ENCODE assay signal across 1 cellular context in the genomic region with DNA sequence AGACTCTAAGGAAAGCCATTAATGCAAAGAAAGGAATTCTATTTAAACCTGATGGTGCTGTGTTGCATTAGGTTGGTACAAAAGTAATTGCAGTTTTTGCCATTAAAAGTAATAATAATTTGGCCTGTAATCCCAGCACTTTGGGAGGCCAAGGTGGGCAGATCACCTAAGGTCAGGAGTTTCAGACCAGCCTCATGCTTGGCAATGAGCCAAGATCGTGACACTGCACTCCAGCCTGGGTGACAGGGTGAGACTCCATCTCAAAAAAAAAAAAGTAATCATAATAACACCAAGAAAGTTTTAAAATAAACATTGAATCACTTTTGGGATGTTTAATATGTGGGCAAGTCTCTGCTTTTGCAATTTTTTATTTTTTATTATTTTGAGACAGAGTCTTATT.
TF ChIP-seq lines count a peak whose summit lies in the region.

No MANE protein-coding gene starts in this region.

TF ChIP-seq in K562, 482 proteins besides CTCF, POLR2A, EP300 and RAD21 (continued from another document):
- TF ChIP-seq CHD1 (IDR thresholded peaks at IDR 0.05; ENCODE audit: low read length): no peak
- TF ChIP-seq, protein P1, sequence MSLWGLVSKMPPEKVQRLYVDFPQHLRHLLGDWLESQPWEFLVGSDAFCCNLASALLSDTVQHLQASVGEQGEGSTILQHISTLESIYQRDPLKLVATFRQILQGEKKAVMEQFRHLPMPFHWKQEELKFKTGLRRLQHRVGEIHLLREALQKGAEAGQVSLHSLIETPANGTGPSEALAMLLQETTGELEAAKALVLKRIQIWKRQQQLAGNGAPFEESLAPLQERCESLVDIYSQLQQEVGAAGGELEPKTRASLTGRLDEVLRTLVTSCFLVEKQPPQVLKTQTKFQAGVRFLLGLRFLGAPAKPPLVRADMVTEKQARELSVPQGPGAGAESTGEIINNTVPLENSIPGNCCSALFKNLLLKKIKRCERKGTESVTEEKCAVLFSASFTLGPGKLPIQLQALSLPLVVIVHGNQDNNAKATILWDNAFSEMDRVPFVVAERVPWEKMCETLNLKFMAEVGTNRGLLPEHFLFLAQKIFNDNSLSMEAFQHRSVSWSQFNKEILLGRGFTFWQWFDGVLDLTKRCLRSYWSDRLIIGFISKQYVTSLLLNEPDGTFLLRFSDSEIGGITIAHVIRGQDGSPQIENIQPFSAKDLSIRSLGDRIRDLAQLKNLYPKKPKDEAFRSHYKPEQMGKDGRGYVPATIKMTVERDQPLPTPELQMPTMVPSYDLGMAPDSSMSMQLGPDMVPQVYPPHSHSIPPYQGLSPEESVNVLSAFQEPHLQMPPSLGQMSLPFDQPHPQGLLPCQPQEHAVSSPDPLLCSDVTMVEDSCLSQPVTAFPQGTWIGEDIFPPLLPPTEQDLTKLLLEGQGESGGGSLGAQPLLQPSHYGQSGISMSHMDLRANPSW (CRISPR knock-in tag; IDR thresholded peaks at IDR 0.05): no peak
- TF ChIP-seq KAT2B (IDR thresholded peaks at IDR 0.05; ENCODE audit: low read depth, low read length): no peak
TF ChIP-seq in K562: peak in this region for 9.
